In the genomic region with DNA sequence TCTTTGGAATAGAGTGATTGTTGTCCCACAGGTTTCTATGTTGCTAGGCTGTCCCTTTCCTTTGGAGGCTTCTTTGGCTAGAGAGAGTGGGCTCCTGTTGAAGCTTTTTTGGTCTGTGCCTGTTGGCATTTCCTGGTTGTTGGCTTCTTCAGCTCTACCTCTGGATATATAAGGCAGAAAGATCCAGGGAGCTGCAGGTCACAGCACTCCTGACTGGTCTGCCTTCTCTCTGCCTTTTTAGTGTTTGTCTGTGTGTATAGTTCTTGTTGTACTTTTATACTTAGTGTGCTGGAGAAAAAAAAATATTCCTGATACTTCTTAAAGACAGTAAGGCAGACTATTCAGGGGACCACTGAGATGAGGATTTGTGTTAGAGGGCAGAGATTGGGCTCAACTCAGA, we compare ENCODE assay signal across 27 cellular contexts.
DNase-seq lines count a peak whose midpoint lies in the region; ATAC-seq and TF ChIP-seq lines count a peak whose summit lies in the region.
"Had no signal": no experiment of that assay in that cellular context is flagged by ENCODE, and none has a peak within 500 bp of the region (broad histone marks: within the 10 kb centered on the region; RNA-seq: fewer than 3 reads in every experiment).

No MANE protein-coding gene starts in this region.

- no TSS peak for BruUV-seq in MCF 10A (replicated peaks; lab: Mats Ljungman, UMichigan)

- H3K27ac Mint-ChIP-seq in MCF 10A (ENCODE audit: low read depth, unreplicated experiment) = no peak overlapping the region
- H3K27ac Mint-ChIP-seq: T-helper 17 cell had no signal

- H3K4me3 ChIP-seq in breast epithelium (no peak overlapping the region), NT2/D1 (ENCODE audit: insufficient read length, low read depth) (no peak overlapping the region), uterus (no peak overlapping the region)
- H3K4me3 ChIP-seq: body of pancreas, GM23248, heart right ventricle, SJSA1, thoracic aorta, vagina had no signal

- H3K27me3 ChIP-seq in breast epithelium (no peaks in the 10 kb centered on the region), NT2/D1 (ENCODE audit: insufficient read depth, insufficient read length) (no peaks in the 10 kb centered on the region), uterus (no peaks in the 10 kb centered on the region)
- H3K27me3 ChIP-seq: body of pancreas, foreskin keratinocyte, heart right ventricle, SJSA1, vagina had no signal

- no peaks in the 10 kb centered on the region for H3K4me1 ChIP-seq in breast epithelium
- H3K4me1 ChIP-seq in NT2/D1 (ENCODE audit: insufficient read depth, insufficient read length) = no peaks in the 10 kb centered on the region
- no peaks in the 10 kb centered on the region for H3K4me1 ChIP-seq in uterus
- H3K4me1 ChIP-seq: body of pancreas, foreskin keratinocyte, SJSA1, vagina had no signal

- no peaks in the 10 kb centered on the region for H3K27me3 Mint-ChIP-seq in MCF 10A (ENCODE audit: insufficient read depth, unreplicated experiment)
- H3K27me3 Mint-ChIP-seq: T-helper 17 cell had no signal

- peak; percentile 22 for DNase-seq in MCF 10A (ENCODE audit: unreplicated experiment)
- DNase-seq in breast epithelium (ENCODE audit: low spot score in 2 of 2) = no peak
- DNase-seq in NT2/D1 (ENCODE audit: low read depth, low spot score) = peak; percentile 71
- DNase-seq in iPS DF 19.7 (ENCODE audit: low read depth, low spot score) = peak; percentile 63
- DNase-seq in NK-92 (lab: John Stamatoyannopoulos, UW; ENCODE audit: unreplicated experiment) = no peak
- DNase-seq in uterus = no peak
- DNase-seq: activated gamma-delta T cell; body of pancreas; effector memory CD4-positive, alpha-beta T cell; GM23248; heart right ventricle; NCI-H1694 treated with DMSO at 0.1 percent for 48 hours; NCI-H226; posterior cingulate gyrus; stimulated activated naive CD8-positive, alpha-beta T cell treated with anti-CD3 and anti-CD28 coated beads, Interleukin-15, Interleukin-2, amounts not matched to agents 100 U/mL and 50 U/mL, for 24 hours; T-helper 17 cell had no signal

- H3K4me3 Mint-ChIP-seq in MCF 10A (ENCODE audit: unreplicated experiment) = no peak overlapping the region
- H3K4me3 Mint-ChIP-seq: T-helper 17 cell had no signal

- TF ChIP-seq POLR2A in breast epithelium (IDR thresholded peaks at IDR 0.05) (no peak), uterus (IDR thresholded peaks at IDR 0.05) (no peak)

- CTCF ChIA-PET in MCF 10A (lab: Yijun Ruan, JAX) = no interaction called here

- H3K27ac ChIP-seq in breast epithelium = no peak overlapping the region
- H3K27ac ChIP-seq in uterus = no peak overlapping the region
- H3K27ac ChIP-seq: body of pancreas, C4-2B, foreskin keratinocyte, GM23248, heart right ventricle, KMS-11, SJSA1, thoracic aorta, vagina had no signal

- H3K36me3 Mint-ChIP-seq in MCF 10A (ENCODE audit: insufficient read depth, unreplicated experiment) = peaks cover 23% of the 10 kb centered on the region

- H3K36me3 ChIP-seq in breast epithelium (no peaks in the 10 kb centered on the region), NT2/D1 (ENCODE audit: insufficient read depth, insufficient read length, low read length) (peaks cover 9% of the 10 kb centered on the region), uterus (no peaks in the 10 kb centered on the region)
- H3K36me3 ChIP-seq: thoracic aorta had no signal

- peaks cover 8% of the 10 kb centered on the region for H3K9me3 Mint-ChIP-seq in MCF 10A (ENCODE audit: unreplicated experiment)

- H3K9me3 ChIP-seq in breast epithelium (peaks cover 11 to 23% of the 10 kb centered on the region in 2 donors), NT2/D1 (ENCODE audit: insufficient read depth, low read length) (peaks cover 91% of the 10 kb centered on the region), uterus (peaks cover 0 to 6% of the 10 kb centered on the region in 2 donors)
- H3K9me3 ChIP-seq: vagina had no signal

- TF ChIP-seq CTCF in MCF 10A (IDR thresholded peaks at IDR 0.05; ENCODE audit: unreplicated experiment) = no peak
- TF ChIP-seq CTCF in breast epithelium (IDR thresholded peaks at IDR 0.05) = no peak
- no peak for TF ChIP-seq CTCF in uterus (IDR thresholded peaks at IDR 0.05)

- no peaks in the 10 kb centered on the region for H3K4me1 Mint-ChIP-seq in MCF 10A (ENCODE audit: insufficient read depth, unreplicated experiment)
- H3K4me1 Mint-ChIP-seq: T-helper 17 cell had no signal

- ATAC-seq in GM19397 (IDR thresholded peaks at IDR 0.05; ENCODE audit: unreplicated experiment) (no peak), GM21390 (IDR thresholded peaks at IDR 0.05; ENCODE audit: unreplicated experiment) (no peak)
- ATAC-seq: body of pancreas; esophagus mucosa; foreskin keratinocyte; heart right ventricle; Panc1; sciatic nerve; stimulated activated naive CD8-positive, alpha-beta T cell treated with anti-CD3 and anti-CD28 coated beads, Interleukin-15, Interleukin-2, amounts not matched to agents 100 U/mL and 50 U/mL, for 24 hours; T-helper 17 cell had no signal

- intact Hi-C loops in MCF 10A (cut with micrococcal nuclease) (no loop called here), breast epithelium (cut with DNase I; ENCODE audit: low total_unique reads) (no loop called here), uterus (cut with DNase I; ENCODE audit: low total_unique reads) (no loop called here)

- no peak overlapping the region for H3K9ac ChIP-seq in NT2/D1 (ENCODE audit: insufficient read length, low read depth)
- H3K9ac ChIP-seq: GM23248, KMS-11 had no signal

- POLR2A ChIA-PET in MCF 10A (lab: Yijun Ruan, JAX) = no interaction called here

Comparison
In these comparisons a context has a peak if more than half of its experiments do, and no peak if none do; other contexts are left out.
1. DNase-seq: peak in MCF 10A (single experiment), NT2/D1 (single experiment) and iPS DF 19.7 (single experiment); none in breast epithelium (0 of 2), NK-92 (single experiment) and uterus (0 of 2).